In genomic region chr19:3699741-3700241, GRCh38 we compare ENCODE assay signal across 8 cellular contexts. TPM values are rescaled to one million over a fixed set of nuclear protein-coding genes. Genes with fewer than 3 reads are reported as not detected.
A peak's percentile ranks its signal among the peaks of the same experiment; 100 is the strongest.
DNase-seq lines count a peak whose midpoint lies in the region; ATAC-seq and TF ChIP-seq lines count a peak whose summit lies in the region.

No MANE protein-coding gene starts in this region.

- H3K27ac Mint-ChIP-seq in Caco-2 (ENCODE audit: unreplicated experiment): no peak overlapping the region

- TF ChIP-seq RAD21 in SK-N-SH (IDR thresholded peaks at IDR 0.05; ENCODE audit: low read length): no peak

- WGBS in SK-N-SH (ENCODE audit: low lambda C conversion rate): 0% methylated on average over 4 of the region's 43 CpGs
- 1% methylated on average over 43 of the region's 43 CpGs for WGBS in sigmoid colon, 2 donors

- no peak for TF ChIP-seq EP300 in SK-N-SH (IDR thresholded peaks at IDR 0.05; ENCODE audit: borderline replicate concordance in 1 of 2, low read depth in 1 of 2, low read length in 1 of 2)
- TF ChIP-seq EP300 in sigmoid colon (IDR thresholded peaks at IDR 0.05): no peak

- peaks cover 8% of the 10 kb centered on the region for H3K36me3 Mint-ChIP-seq in Caco-2 (ENCODE audit: insufficient read depth, unreplicated experiment)

- H3K9me3 ChIP-seq in Caco-2 (no peaks in the 10 kb centered on the region), HEK293 (ENCODE audit: control insufficient read depth, insufficient read depth, low read depth, low read length) (no peaks in the 10 kb centered on the region), SK-N-SH (no peaks in the 10 kb centered on the region), sigmoid colon (no peaks in the 10 kb centered on the region)

- peaks cover 45% of the 10 kb centered on the region for H3K79me2 ChIP-seq in SK-N-SH (ENCODE audit: insufficient read depth)

- H3K36me3 ChIP-seq in Caco-2 (ENCODE audit: control insufficient read depth, insufficient read depth, low read length) (no peaks in the 10 kb centered on the region), HEK293 (ENCODE audit: control insufficient read depth in 2 of 2, insufficient read depth in 1 of 2, low read length in 2 of 2) (peaks cover 0 to 3% of the 10 kb centered on the region in 2 experiments; a peak in 1 of 3 replicates), SK-N-SH (replicated peaks in 1 of 2; ENCODE audit: control insufficient read depth in 1 of 2, insufficient read depth in 2 of 2, low read length in 1 of 2) (no peaks in the 10 kb centered on the region), sigmoid colon (peaks cover 0 to 5% (median 0%) of the 10 kb centered on the region in 4 donors)

- H3K4me1 Mint-ChIP-seq in Caco-2 (ENCODE audit: low read depth, unreplicated experiment): no peaks in the 10 kb centered on the region

- H4K20me1 ChIP-seq in SK-N-SH (ENCODE audit: insufficient read depth): peaks cover 38% of the 10 kb centered on the region

- peak overlapping the region; percentile 100 for H3K4me2 ChIP-seq in SK-N-SH

- no peak for ATAC-seq in GM21786 (IDR thresholded peaks at IDR 0.05; ENCODE audit: unreplicated experiment)

- no peaks in the 10 kb centered on the region for H3K9me2 ChIP-seq in SK-N-SH

- no peaks in the 10 kb centered on the region for H3K9me3 Mint-ChIP-seq in Caco-2 (ENCODE audit: unreplicated experiment)

- BruUV-seq in Caco-2 (replicated peaks; lab: Mats Ljungman, UMichigan): no TSS peak

- peaks cover 6% of the 10 kb centered on the region for H3F3A ChIP-seq in SK-N-SH (replicated peaks; ENCODE audit: insufficient read depth)

- TF ChIP-seq POLR2A in sigmoid colon (IDR thresholded peaks at IDR 0.05): no peak

- H3K4me3 Mint-ChIP-seq in Caco-2 (ENCODE audit: unreplicated experiment): peak overlapping the region; percentile 72

- no peaks in the 10 kb centered on the region for H3K27me3 Mint-ChIP-seq in Caco-2 (ENCODE audit: insufficient read depth, unreplicated experiment)

- CTCF ChIA-PET in Caco-2 (lab: Charles Lee) (interaction anchor here (0.5 to 1.1 kb wide), 3 partner anchors 11 to 795 kb away, joined by 3 to 4 read pairs (median 4); no protein-coding TSS in a partner anchor), HEK293 (lab: Yijun Ruan, JAX) (interaction anchor here (0.7 to 2.9 kb wide), 6 partner anchors 9 to 288 kb away, joined by 3 to 25 read pairs (median 4); no protein-coding TSS in a partner anchor), SK-N-SH (lab: Yijun Ruan, JAX) (interaction anchor here (0.5 to 3.0 kb wide), 13 partner anchors 8 to 395 kb away, joined by 3 to 39 read pairs (median 5); partner anchors contain the start of gene TJP3)

- H3K27me3 ChIP-seq in Caco-2 (replicated peaks; ENCODE audit: control insufficient read depth, insufficient read depth, low read length) (no peaks in the 10 kb centered on the region), SK-N-SH (ENCODE audit: insufficient read depth) (no peaks in the 10 kb centered on the region; the same call in 1 of the 2 replicates), sigmoid colon (no peaks in the 10 kb centered on the region)

- peak overlapping the region; percentile 72 for H3K9ac ChIP-seq in SK-N-SH

- no peak for TF ChIP-seq CTCF in Caco-2 (IDR thresholded peaks at IDR 0.05; ENCODE audit: insufficient read depth in 1 of 2, low read depth in 1 of 2, low read length in 1 of 2, severe bottlenecking in 1 of 2, unreplicated experiment in 1 of 2)
- TF ChIP-seq CTCF in HEK293 (tag by site-specific recombination; IDR thresholded peaks at IDR 0.05): 0 out of 2 replicates have a peak, but pooled peaks have one; percentile 2
- TF ChIP-seq CTCF in SK-N-SH (IDR thresholded peaks at IDR 0.05): no peak
- no peak for TF ChIP-seq CTCF in fibroblast of mammary gland (conservative IDR thresholded peaks at IDR 0.05; ENCODE audit: control insufficient read depth, insufficient read depth, low read depth, low read length)
- TF ChIP-seq CTCF in sigmoid colon (IDR thresholded peaks at IDR 0.05): no peak

- H2AFZ ChIP-seq in SK-N-SH (ENCODE audit: low read depth): no peak overlapping the region

- DNase-seq in Caco-2: peak in 1 of 2 experiments; percentile 18
- peak; percentile 75 for DNase-seq in SK-N-SH
- no peak for DNase-seq in fibroblast of mammary gland (ENCODE audit: low read depth)
- DNase-seq in sigmoid colon: no peak
- DNase-seq in medulla oblongata (ENCODE audit: extremely low spot score): no peak
- no peak for DNase-seq in KG1 (lab: John Stamatoyannopoulos, UW)

- H3K4me1 ChIP-seq in Caco-2 (no peaks in the 10 kb centered on the region), HEK293 (ENCODE audit: control insufficient read depth, insufficient read depth, low read length) (no peaks in the 10 kb centered on the region), SK-N-SH (ENCODE audit: control insufficient read depth in 1 of 2, insufficient read depth in 2 of 2, low read depth in 1 of 2, low read length in 1 of 2) (peaks cover 0 to 14% of the 10 kb centered on the region in 2 experiments; a peak in 1 of 4 replicates), sigmoid colon (peaks cover 0 to 34% (median 29%) of the 10 kb centered on the region in 4 donors)

- intact Hi-C loops in Caco-2 (cut with micrococcal nuclease; ENCODE audit: unreplicated experiment) (no loop called here), sigmoid colon (cut with DNase I) (loop anchor here (1.0 to 10.0 kb wide), 2 partner anchors 31 to 265 kb away; no protein-coding TSS in a partner anchor)

- H3K4me3 ChIP-seq in Caco-2 (ENCODE audit: low read depth, low read length) (peak overlapping the region; percentile 81), HEK293 (ENCODE audit: low read depth, low read length) (peak overlapping the region; percentile 69), SK-N-SH (ENCODE audit: low read depth in 2 of 2, low read length in 1 of 2) (peak overlapping the region; percentile 83 to 88), fibroblast of mammary gland (ENCODE audit: control insufficient read depth, low read depth, low read length) (peak overlapping the region; percentile 70), sigmoid colon (peak overlapping the region; percentile 64 to 98 (median 95))

- POLR2A ChIA-PET in Caco-2 (lab: Charles Lee) (interaction anchor here (1.9 kb wide), 1 partner anchor 63 kb away, joined by 6 read pairs; no protein-coding TSS in a partner anchor), HEK293 (lab: Yijun Ruan, JAX) (interaction anchor here (1.0 to 1.3 kb wide), 3 partner anchors 10 to 63 kb away, joined by 3 to 6 read pairs (median 4); partner anchors contain the start of gene MRPL54), SK-N-SH (lab: Yijun Ruan, JAX) (no interaction called here)

- peak overlapping the region; percentile 31; the same call in 1 of the 2 replicates for H3K27ac ChIP-seq in HEK293 (ENCODE audit: extremely low read depth, low read depth, low read length)
- peak overlapping the region; percentile 24 to 64; a peak in 3 of 4 replicates for H3K27ac ChIP-seq in SK-N-SH (ENCODE audit: low read depth in 2 of 2, low read length in 1 of 2)
- H3K27ac ChIP-seq in sigmoid colon: peak overlapping the region; percentile 85 to 99 (median 92)

TF ChIP-seq in HEK293, 187 proteins besides CTCF, POLR2A, EP300 and RAD21 (continues in another document):
- TF ChIP-seq GLIS1 (tag by site-specific recombination; IDR thresholded peaks at IDR 0.05): peak; percentile 77

TF ChIP-seq in SK-N-SH, 30 proteins besides CTCF, POLR2A, EP300 and RAD21 (continues in another document):
- TF ChIP-seq TEAD4 (IDR thresholded peaks at IDR 0.05; ENCODE audit: borderline replicate concordance, insufficient read depth) (no peak), GATA2 (CRISPR knock-in tag; IDR thresholded peaks at IDR 0.05) (no peak), CHD2 (IDR thresholded peaks at IDR 0.05; ENCODE audit: low read length, partially characterized antibody) (no peak), PBX3 (IDR thresholded peaks at IDR 0.05) (no peak), MAX (IDR thresholded peaks at IDR 0.05; ENCODE audit: low read depth) (no peak), POLR2AphosphoS5 (IDR thresholded peaks at IDR 0.05; ENCODE audit: low read depth, low read length) (no peak), GABPA (IDR thresholded peaks at IDR 0.05; ENCODE audit: low read depth) (no peak), MEF2A (IDR thresholded peaks at IDR 0.05; ENCODE audit: borderline replicate concordance, low read depth) (no peak), TCF12 (IDR thresholded peaks at IDR 0.05) (no peak), IRF3 (IDR thresholded peaks at IDR 0.05; ENCODE audit: low read depth, low read length) (no peak), JUND (IDR thresholded peaks at IDR 0.05) (no peak)

RNA-seq across cellular contexts. Expression of gene PIP5K1C, which starts 0.5 kb away (rescaled TPM):
- total RNA-seq in Caco-2 (2022) (24.5 and 27.0 TPM in 2 replicates), sigmoid colon (10 to 100 TPM; 27.8 to 68.7 (median 44.2) TPM)
- polyA plus RNA-seq in SK-N-SH (2012; rRNA removed) (6.9 and 12.3 TPM in 2 replicates), sigmoid colon (10 to 100 TPM in 2 of 3 donors, 1 to 10 TPM in 1; 7.8 to 21.0 (median 11.6) TPM)
- 4.4 and 6.9 TPM in 2 replicates for polyA plus RNA-seq in SK-N-SH (2012; cell fraction: cytosol; rRNA removed)
- 12.2 and 15.0 TPM in 2 replicates for polyA plus RNA-seq in SK-N-SH (2012; cell fraction: nucleus; rRNA removed)

RNA-seq across cellular contexts. Expression of gene TJP3, which starts 8.4 kb away (rescaled TPM):
- 79.3 and 83.6 TPM in 2 replicates for total RNA-seq in Caco-2 (2022)
- polyA plus RNA-seq in SK-N-SH (2012; rRNA removed): 0.24 and 0.36 TPM in 2 replicates
- polyA plus RNA-seq in SK-N-SH (2012; cell fraction: cytosol; rRNA removed): 0.18 and 0.28 TPM in 2 replicates
- polyA plus RNA-seq in SK-N-SH (2012; cell fraction: nucleus; rRNA removed): 0.49 and 1.0 TPM in 2 replicates
- total RNA-seq in sigmoid colon: 1 to 10 TPM in 1 of 4 donors, under 1 TPM in 2, not detected in 1; 0.33 to 2.8 (median 0.36) TPM
- 100 to 1,000 TPM; 158 to 245 (median 168) TPM for polyA plus RNA-seq in sigmoid colon

Comparison
In these comparisons a context has a peak if more than half of its experiments do, and no peak if none do; other contexts are left out.
1. H3K27ac ChIP-seq: peak in every context shown above with its lines; median percentile 92 in sigmoid colon; 44 in SK-N-SH; 31 in HEK293.
2. RNA of gene TJP3, which starts 8.4 kb away (total RNA-seq): 79.3 to 83.6 TPM in Caco-2; 0.33 to 2.8 TPM in sigmoid colon; every median in the first group is over 10 times any median in the second.
3. Peak in every context shown above with its lines, with median percentiles within 50 percentile points of each other: H3K4me3 ChIP-seq.